Comparison of ENCODE assay signal across 13 cellular contexts in genomic region chr11:2750601-2751522, GRCh38. TPM values are rescaled to one million over a fixed set of nuclear protein-coding genes. Genes with fewer than 3 reads are reported as not detected.
DNase-seq lines count a peak whose midpoint lies in the region; TF ChIP-seq lines count a peak whose summit lies in the region.
"Had no signal": no experiment of that assay in that cellular context is flagged by ENCODE, and none has a peak within 500 bp of the region (broad histone marks: within the 10 kb centered on the region; RNA-seq: fewer than 3 reads in every experiment).

No MANE protein-coding gene starts in this region.

- DNase-seq in cardiac muscle cell (ENCODE audit: low read depth in 1 of 2, low spot score in 1 of 2) = no peak
- DNase-seq in cardiac septum (ENCODE audit: low spot score) = no peak
- DNase-seq in SJCRH30 = peak; percentile 51 to 67
- DNase-seq in mesenchymal stem cell = no peak
- DNase-seq in NCI-H187 (lab: John Stamatoyannopoulos, UW) = no peak
- DNase-seq in esophagus squamous epithelium (lab: John Stamatoyannopoulos, UW) = no peak
- no peak for DNase-seq in NCI-H526 (lab: John Stamatoyannopoulos, UW)
- no peak for DNase-seq in cortex of kidney (lab: John Stamatoyannopoulos, UW)
- DNase-seq: activated CD4-positive, alpha-beta T cell treated with anti-CD3 and anti-CD28 coated beads, Interleukin-2, amount 10 ng/mL, durations not matched to agents 24 days and 14 days; activated gamma-delta T cell; foreskin keratinocyte; NCI-H510A treated with DMSO at 0.1 percent for 48 hours had no signal

- no peak overlapping the region for H2BK15ac ChIP-seq in mesenchymal stem cell (ENCODE audit: low read depth, poor library complexity, severe bottlenecking)

- no peak for TF ChIP-seq CTCF in cardiac muscle cell (IDR thresholded peaks at IDR 0.05; ENCODE audit: low read depth, low read length)
- TF ChIP-seq CTCF in esophagus squamous epithelium (IDR thresholded peaks at IDR 0.05) = no peak

- H3K79me1 ChIP-seq in mesenchymal stem cell (replicated peaks; ENCODE audit: low read length, poor library complexity, severe bottlenecking) = no peaks in the 10 kb centered on the region

- H2AK5ac ChIP-seq in mesenchymal stem cell (ENCODE audit: low read length, severe bottlenecking) = peak overlapping the region; percentile 83

- no peaks in the 10 kb centered on the region for H3K36me3 ChIP-seq in cardiac muscle cell
- H3K36me3 ChIP-seq in SJCRH30 = no peaks in the 10 kb centered on the region
- H3K36me3 ChIP-seq in mesenchymal stem cell (ENCODE audit: control insufficient read depth in 1 of 2, insufficient read depth in 2 of 2, low read depth in 1 of 2, low read length in 2 of 2) = no peaks in the 10 kb centered on the region
- H3K36me3 ChIP-seq in esophagus squamous epithelium = no peaks in the 10 kb centered on the region
- H3K36me3 ChIP-seq: pancreas had no signal

- H2BK5ac ChIP-seq in mesenchymal stem cell (ENCODE audit: low read depth, low read length, poor library complexity, severe bottlenecking) = no peak overlapping the region

- H3K27me3 ChIP-seq in cardiac muscle cell (no peaks in the 10 kb centered on the region), SJCRH30 (no peaks in the 10 kb centered on the region), mesenchymal stem cell (ENCODE audit: control insufficient read depth in 1 of 2, insufficient read depth in 1 of 2, low read length in 2 of 2) (peaks cover 0 to 41% of the 10 kb centered on the region in 2 experiments), esophagus squamous epithelium (no peaks in the 10 kb centered on the region)
- H3K27me3 ChIP-seq: pancreas had no signal

- no peak overlapping the region for H2BK12ac ChIP-seq in mesenchymal stem cell (ENCODE audit: low read length in 2 of 2)

- H3K9ac ChIP-seq in mesenchymal stem cell (ENCODE audit: low read length) = no peak overlapping the region

- H3K4me1 ChIP-seq in cardiac muscle cell (ENCODE audit: low read depth) (peaks cover 11% of the 10 kb centered on the region), SJCRH30 (peaks cover 8% of the 10 kb centered on the region), mesenchymal stem cell (ENCODE audit: control insufficient read depth, insufficient read depth, low read depth, low read length) (peaks cover 42% of the 10 kb centered on the region), esophagus squamous epithelium (no peaks in the 10 kb centered on the region)
- H3K4me1 ChIP-seq: foreskin keratinocyte, pancreas had no signal

- H3K14ac ChIP-seq in mesenchymal stem cell (ENCODE audit: low read length in 2 of 2) = no peak overlapping the region

- H3K23ac ChIP-seq in mesenchymal stem cell (ENCODE audit: low read length in 2 of 2) = no peak overlapping the region

- H3K18ac ChIP-seq in mesenchymal stem cell (ENCODE audit: low read depth in 1 of 2, low read length in 2 of 2) = no peak overlapping the region

- H3K4me3 ChIP-seq in cardiac muscle cell (no peak overlapping the region), SJCRH30 (no peak overlapping the region), mesenchymal stem cell (ENCODE audit: insufficient read depth in 1 of 2, low read depth in 1 of 2, low read length in 2 of 2) (no peak overlapping the region), esophagus squamous epithelium (no peak overlapping the region)
- H3K4me3 ChIP-seq: pancreas had no signal

- no peak for TF ChIP-seq POLR2A in esophagus squamous epithelium (IDR thresholded peaks at IDR 0.05)

- no peak overlapping the region for H4K91ac ChIP-seq in mesenchymal stem cell (ENCODE audit: low read length)

- no peak overlapping the region for H4K8ac ChIP-seq in mesenchymal stem cell (ENCODE audit: low read length)

- no peak overlapping the region for H3K4ac ChIP-seq in mesenchymal stem cell (ENCODE audit: low read depth in 1 of 2, low read length in 2 of 2)

- no peak overlapping the region for H2AFZ ChIP-seq in mesenchymal stem cell (ENCODE audit: low read depth, low read length)

- intact Hi-C loops in cardiac septum (cut with DNase I) (no loop called here), esophagus squamous epithelium (cut with DNase I) (no loop called here)

- H3K9me3 ChIP-seq in cardiac muscle cell (ENCODE audit: low read depth) = no peaks in the 10 kb centered on the region
- H3K9me3 ChIP-seq in SJCRH30 (replicated peaks) = no peaks in the 10 kb centered on the region
- H3K9me3 ChIP-seq in mesenchymal stem cell (ENCODE audit: control insufficient read depth, low read length) = no peaks in the 10 kb centered on the region
- H3K9me3 ChIP-seq in esophagus squamous epithelium = no peaks in the 10 kb centered on the region
- H3K9me3 ChIP-seq: pancreas had no signal

- H3K27ac ChIP-seq in cardiac muscle cell (peak overlapping the region; percentile 19), SJCRH30 (no peak overlapping the region), mesenchymal stem cell (ENCODE audit: low read length, poor library complexity, severe bottlenecking) (peak overlapping the region; percentile 29), esophagus squamous epithelium (no peak overlapping the region)
- H3K27ac ChIP-seq: foreskin keratinocyte, pancreas had no signal

- H3K4me2 ChIP-seq in mesenchymal stem cell (ENCODE audit: low read length, poor library complexity, severe bottlenecking) = no peak overlapping the region

- H2BK120ac ChIP-seq in mesenchymal stem cell (ENCODE audit: low read depth, low read length) = no peak overlapping the region

- WGBS in mesenchymal stem cell = 86% methylated on average over 25 of the region's 25 CpGs
- 55 to 59% methylated on average over 12 to 14 of the region's 25 CpGs for WGBS in esophagus squamous epithelium, 2 donors

RNA-seq across cellular contexts. Expression of gene KCNQ1OT1, which starts 51.1 kb away (rescaled TPM):
- total RNA-seq in cardiac muscle cell (3.1 and 8.8 TPM in 2 replicates), cardiac septum (0.57 TPM), esophagus squamous epithelium (1 to 10 TPM in 2 of 4 donors, under 1 TPM in 2; 0.21 to 1.9 (median 1.2) TPM)
- polyA plus RNA-seq in cardiac muscle cell = 2.3 and 3.1 TPM in 2 replicates
- total RNA-seq in SJCRH30 (2014; rRNA removed; shearing (Covaris generic)) = 8.5 and 12.3 TPM in 2 replicates
- 0.08 TPM for polyA plus RNA-seq in mesenchymal stem cell (2013, experiment 1 of 2)
- 0.05 TPM for polyA plus RNA-seq in mesenchymal stem cell (2013, experiment 2 of 2)

Comparison
In these comparisons a context has a peak if more than half of its experiments do, and no peak if none do; other contexts are left out.
1. DNase-seq: peak in SJCRH30 (2 of 2); none in cardiac muscle cell (0 of 2), cardiac septum (single experiment), mesenchymal stem cell (single experiment), NCI-H187 (0 of 2), esophagus squamous epithelium (single experiment), NCI-H526 (0 of 2) and cortex of kidney (single experiment).
2. H3K27ac ChIP-seq: peak in cardiac muscle cell (single experiment) and mesenchymal stem cell (single experiment); none in SJCRH30 (single experiment) and esophagus squamous epithelium (0 of 4).